ENCODE assay signal across 1 cellular context in genomic region chr2:15591373-15591691, GRCh38.
TF ChIP-seq lines count a peak whose summit lies in the region.

No MANE protein-coding gene starts in this region.

TF ChIP-seq in SK-N-SH treated with all-trans-retinoic acid at 6 μM for 48 hours, 23 proteins besides CTCF, POLR2A, EP300 and RAD21 (continued from another document):
- TF ChIP-seq CREB5 (CRISPR knock-in tag; IDR thresholded peaks at IDR 0.05; ENCODE audit: low read depth): no peak
